Comparison of ENCODE assay signal across 20 cellular contexts in the genomic region with DNA sequence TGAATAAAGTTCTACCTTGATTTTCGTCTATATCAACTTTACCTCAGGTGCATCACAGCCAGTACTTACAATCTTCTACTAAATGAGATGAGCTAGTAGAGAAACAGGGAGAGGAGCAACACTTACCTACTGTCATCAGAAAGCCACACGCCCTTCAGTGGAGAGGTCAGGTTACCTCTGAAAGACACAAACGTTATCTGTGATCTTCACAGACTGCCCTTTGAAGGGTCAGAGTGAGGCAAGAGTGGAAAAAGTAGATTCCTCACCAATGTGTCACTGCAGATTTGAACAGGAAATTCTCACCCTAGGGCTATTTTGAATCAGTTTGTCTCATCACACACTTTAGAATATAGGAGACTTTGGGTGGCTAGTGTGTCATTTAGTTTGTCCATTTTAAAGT. TPM values are rescaled to one million over a fixed set of nuclear protein-coding genes. Genes with fewer than 3 reads are reported as not detected.
DNase-seq lines count a peak whose midpoint lies in the region; ATAC-seq, FAIRE-seq and TF ChIP-seq lines count a peak whose summit lies in the region.
"Not testable (repeated sequence)": the region's sequence is repeated elsewhere in the genome, so short reads cannot be mapped to it uniquely, and the experiment has no call there.
"Had no signal": no experiment of that assay in that cellular context is flagged by ENCODE, and none has a peak within 500 bp of the region (broad histone marks: within the 10 kb centered on the region; RNA-seq: fewer than 3 reads in every experiment).

No MANE protein-coding gene starts in this region.

- H3K4me1 Mint-ChIP-seq in Caco-2 (ENCODE audit: low read depth, unreplicated experiment); activated CD8-positive, alpha-beta memory T cell treated with anti-CD3 and anti-CD28 coated beads, Interleukin-2, amount 10 ng/mL, durations not matched to agents 7 days and 5 days; effector memory CD8-positive, alpha-beta T cell (ENCODE audit: low read depth in 2 of 2): not testable (repeated sequence)
- H3K4me1 Mint-ChIP-seq in activated naive CD8-positive, alpha-beta T cell treated with anti-CD3 and anti-CD28 coated beads, Interleukin-2, amount 50 U/mL, for 24 hours = peaks cover 13% of the 10 kb centered on the region

- not testable (repeated sequence) for H2AFZ ChIP-seq in HCT116 (ENCODE audit: low read depth, low read length, poor library complexity, severe bottlenecking); HepG2 (ENCODE audit: low read length)

- not testable (repeated sequence) for TF ChIP-seq POLR2A in HCT116 (IDR thresholded peaks at IDR 0.05; ENCODE audit: borderline replicate concordance, extremely low read depth, insufficient read depth, insufficient read length); HepG2 (IDR thresholded peaks at IDR 0.05; ENCODE audit: insufficient read depth in 1 of 2, low read depth in 2 of 2, low read length in 2 of 2)

- FAIRE-seq in RCC 7860 (lab: Jason Lieb, UNC) = peak; percentile 99
- FAIRE-seq in HepG2 (lab: Jason Lieb, UNC) = not testable (repeated sequence)

- H3K79me2 ChIP-seq in HCT116 (ENCODE audit: insufficient read depth, low read length); HepG2 (ENCODE audit: insufficient read depth, low read length): not testable (repeated sequence)

- H3K4me3 ChIP-seq in Caco-2 (ENCODE audit: low read depth, low read length); HCT116 (replicated peaks in 1 of 2; ENCODE audit: low read depth in 1 of 2, low read length in 2 of 2); HepG2 (replicated peaks in 1 of 3; ENCODE audit: insufficient read depth in 1 of 3, low read depth in 2 of 3, low read length in 3 of 3): not testable (repeated sequence)

- WGBS in HepG2 (ENCODE audit: low lambda C conversion rate) = 0% methylated on average over 1 of the region's 3 CpGs

- H3K9me2 ChIP-seq in HCT116 (ENCODE audit: insufficient read depth) = not testable (repeated sequence)

- CTCF ChIA-PET in Caco-2 (lab: Charles Lee); HCT116 (lab: Charles Lee); activated CD8-positive, alpha-beta memory T cell treated with anti-CD3 and anti-CD28 coated beads, Interleukin-2, amount 10 ng/mL, durations not matched to agents 7 days and 5 days (lab: Charles Lee); HepG2 (lab: Yijun Ruan, JAX; ENCODE audit: low intra/inter-chr PET ratio, low total read pairs): not testable (repeated sequence)

- ATAC-seq in HCT116 (peak; percentile 85), HepG2 (peak; percentile 91)
- peak; percentile 70 for ATAC-seq in activated CD8-positive, alpha-beta memory T cell treated with anti-CD3 and anti-CD28 coated beads, Interleukin-2, amount 10 ng/mL, durations not matched to agents 7 days and 5 days
- peak; percentile 99 for ATAC-seq in activated naive CD8-positive, alpha-beta T cell treated with anti-CD3 and anti-CD28 coated beads, Interleukin-2, amount 50 U/mL, for 24 hours
- peak; percentile 58 for ATAC-seq in effector memory CD8-positive, alpha-beta T cell (replicated peaks)
- ATAC-seq in stimulated activated naive CD8-positive, alpha-beta T cell treated with anti-CD3 and anti-CD28 coated beads, Interleukin-15, Interleukin-2, amounts not matched to agents 100 U/mL and 50 U/mL, for 24 hours = peak; percentile 99

- RAD21 ChIA-PET in HCT116 (lab: Charles Lee; ENCODE audit: low non-redundant PET in 1 of 2, low total read pairs in 2 of 2, uncharacterized antibody in 2 of 2, unreplicated experiment in 2 of 2) = not testable (repeated sequence)

- not testable (repeated sequence) for BruUV-seq in Caco-2 (replicated peaks; lab: Mats Ljungman, UMichigan); HCT116 (replicated peaks; lab: Mats Ljungman, UMichigan); HepG2 (replicated peaks; lab: Mats Ljungman, UMichigan)

- H3K27me3 ChIP-seq in Caco-2 (replicated peaks; ENCODE audit: control insufficient read depth, insufficient read depth, low read length); HCT116 (ENCODE audit: insufficient read depth, low read length); HepG2 (ENCODE audit: control insufficient read depth in 1 of 2, insufficient read depth in 2 of 2, low read length in 2 of 2): not testable (repeated sequence)

- not testable (repeated sequence) for TF ChIP-seq RAD21 in HCT116 (IDR thresholded peaks at IDR 0.05; ENCODE audit: low read depth); HepG2 (CRISPR knock-in tag; IDR thresholded peaks at IDR 0.05)

- H3K27ac Mint-ChIP-seq in Caco-2 (ENCODE audit: unreplicated experiment); activated CD8-positive, alpha-beta memory T cell treated with anti-CD3 and anti-CD28 coated beads, Interleukin-2, amount 10 ng/mL, durations not matched to agents 7 days and 5 days; activated naive CD8-positive, alpha-beta T cell treated with anti-CD3 and anti-CD28 coated beads, Interleukin-2, amount 50 U/mL, for 24 hours; effector memory CD8-positive, alpha-beta T cell: not testable (repeated sequence)

- H3K27me3 Mint-ChIP-seq in Caco-2 (ENCODE audit: insufficient read depth, unreplicated experiment); activated CD8-positive, alpha-beta memory T cell treated with anti-CD3 and anti-CD28 coated beads, Interleukin-2, amount 10 ng/mL, durations not matched to agents 7 days and 5 days; activated naive CD8-positive, alpha-beta T cell treated with anti-CD3 and anti-CD28 coated beads, Interleukin-2, amount 50 U/mL, for 24 hours; effector memory CD8-positive, alpha-beta T cell: not testable (repeated sequence)

- not testable (repeated sequence) for H3K9ac ChIP-seq in HCT116 (ENCODE audit: low read length); HepG2 (ENCODE audit: insufficient read depth, low read depth, low read length)

- POLR2A ChIA-PET in Caco-2 (lab: Charles Lee); HCT116 (lab: Charles Lee); HepG2 (lab: Yijun Ruan, JAX): not testable (repeated sequence)

- in situ Hi-C loops in HepG2 (cut with HindIII; ENCODE audit: extremely low pct_ligation_motif_present, low pct_unique_long_range_greater_than_20kb) = not testable (repeated sequence)

- DNase-seq in Caco-2 = peak; percentile 67 to 72
- not testable (repeated sequence) for DNase-seq in HCT116 (ENCODE audit: low read depth, low spot score); RCC 7860 (ENCODE audit: low spot score); activated CD8-positive, alpha-beta memory T cell treated with anti-CD3 and anti-CD28 coated beads, Interleukin-2, amount 10 ng/mL, durations not matched to agents 7 days and 5 days; activated naive CD8-positive, alpha-beta T cell treated with anti-CD3 and anti-CD28 coated beads, Interleukin-2, amount 50 U/mL, for 24 hours; effector memory CD8-positive, alpha-beta T cell; HepG2 (ENCODE audit: low spot score); stimulated activated naive CD8-positive, alpha-beta T cell treated with anti-CD3 and anti-CD28 coated beads, Interleukin-15, Interleukin-2, amounts not matched to agents 100 U/mL and 50 U/mL, for 24 hours

- not testable (repeated sequence) for H3K4me1 ChIP-seq in Caco-2; HCT116 (ENCODE audit: control insufficient read depth in 1 of 2, insufficient read depth in 2 of 2, low read length in 2 of 2); HepG2 (ENCODE audit: insufficient read depth, low read length)

- not testable (repeated sequence) for H4K20me1 ChIP-seq in HCT116 (ENCODE audit: insufficient read depth); HepG2 (ENCODE audit: insufficient read depth, low read length)

- not testable (repeated sequence) for H3K36me3 Mint-ChIP-seq in Caco-2 (ENCODE audit: insufficient read depth, unreplicated experiment); activated CD8-positive, alpha-beta memory T cell treated with anti-CD3 and anti-CD28 coated beads, Interleukin-2, amount 10 ng/mL, durations not matched to agents 7 days and 5 days; activated naive CD8-positive, alpha-beta T cell treated with anti-CD3 and anti-CD28 coated beads, Interleukin-2, amount 50 U/mL, for 24 hours (ENCODE audit: low read depth); effector memory CD8-positive, alpha-beta T cell (ENCODE audit: insufficient read depth)

- H3K4me2 ChIP-seq in HCT116 (ENCODE audit: low read length) = peak overlapping the region; percentile 32
- H3K4me2 ChIP-seq in HepG2 (ENCODE audit: low read depth, low read length) = not testable (repeated sequence)

- TF ChIP-seq EP300 in HepG2 (IDR thresholded peaks at IDR 0.05; ENCODE audit: low read depth in 2 of 2, low read length in 2 of 2) = 0 out of 4 replicates have a peak, but pooled peaks of 1 of the 2 experiments have one; percentile 10
- not testable (repeated sequence) for TF ChIP-seq EP300 in HepG2 (CRISPR knock-in tag; IDR thresholded peaks at IDR 0.05; ENCODE audit: borderline replicate concordance)

- intact Hi-C loops in Caco-2 (cut with micrococcal nuclease; ENCODE audit: unreplicated experiment); HCT116 (cut with micrococcal nuclease); HepG2 (cut with micrococcal nuclease; ENCODE audit: unreplicated experiment): not testable (repeated sequence)

- not testable (repeated sequence) for H3K27ac ChIP-seq in HCT116 (ENCODE audit: low read depth, low read length); HepG2 (ENCODE audit: extremely low read length, insufficient read depth, low read length)

- H3K4me3 Mint-ChIP-seq in Caco-2 (ENCODE audit: unreplicated experiment); activated CD8-positive, alpha-beta memory T cell treated with anti-CD3 and anti-CD28 coated beads, Interleukin-2, amount 10 ng/mL, durations not matched to agents 7 days and 5 days; activated naive CD8-positive, alpha-beta T cell treated with anti-CD3 and anti-CD28 coated beads, Interleukin-2, amount 50 U/mL, for 24 hours; effector memory CD8-positive, alpha-beta T cell: not testable (repeated sequence)

- H3K36me3 ChIP-seq in Caco-2 (ENCODE audit: control insufficient read depth, insufficient read depth, low read length); HCT116 (ENCODE audit: control insufficient read depth in 1 of 2, insufficient read depth in 2 of 2, low read length in 2 of 2); HepG2 (replicated peaks in 1 of 2; ENCODE audit: control insufficient read depth in 1 of 2, insufficient read depth in 2 of 2, low read length in 2 of 2): not testable (repeated sequence)

- H3K9me3 Mint-ChIP-seq in Caco-2 (ENCODE audit: unreplicated experiment); activated CD8-positive, alpha-beta memory T cell treated with anti-CD3 and anti-CD28 coated beads, Interleukin-2, amount 10 ng/mL, durations not matched to agents 7 days and 5 days (ENCODE audit: low read depth); activated naive CD8-positive, alpha-beta T cell treated with anti-CD3 and anti-CD28 coated beads, Interleukin-2, amount 50 U/mL, for 24 hours; effector memory CD8-positive, alpha-beta T cell: not testable (repeated sequence)

- not testable (repeated sequence) for H3K9me3 ChIP-seq in Caco-2; HCT116 (ENCODE audit: control insufficient read depth in 1 of 2, insufficient read depth in 1 of 2, low read depth in 1 of 2, low read length in 2 of 2); HepG2 (ENCODE audit: low read length)

- TF ChIP-seq CTCF in Caco-2 (IDR thresholded peaks at IDR 0.05; ENCODE audit: insufficient read depth in 1 of 2, low read depth in 1 of 2, low read length in 1 of 2, severe bottlenecking in 1 of 2, unreplicated experiment in 1 of 2); HCT116 (IDR thresholded peaks at IDR 0.05 in 2 of 3, conservative IDR thresholded peaks at IDR 0.05 in 1 of 3; ENCODE audit: borderline replicate concordance in 1 of 3, insufficient read depth in 1 of 3, low read depth in 2 of 3, low read length in 2 of 3); HepG2 (CRISPR knock-in tag; IDR thresholded peaks at IDR 0.05): not testable (repeated sequence)

RNA-seq across cellular contexts. Expression of a gene that starts 1.8 kb away (rescaled TPM):
- total RNA-seq in Caco-2 (2022) (not detected in 2 replicates), HCT116 (2021; ENCODE audit: unreplicated experiment) (1.8 TPM), HepG2 (2016; rRNA removed; fragmentation: Illumina TruSeq; extraction: Trizol) (not detected in 2 replicates)
- polyA plus RNA-seq in HCT116 (2012) = 0.77 and 1.4 TPM in 2 replicates
- 1 to 10 TPM; 6.2 to 9.9 TPM for total RNA-seq in activated CD8-positive, alpha-beta memory T cell treated with anti-CD3 and anti-CD28 coated beads, Interleukin-2, amount 10 ng/mL, durations not matched to agents 7 days and 5 days
- not detected in 2 replicates for total RNA-seq in HepG2 (2016; cell fraction: cytosol; rRNA removed; fragmentation: Illumina TruSeq; extraction: Trizol; ENCODE audit: low read depth)
- not detected in 2 replicates for total RNA-seq in HepG2 (2016; cell fraction: insoluble cytoplasmic fraction; rRNA removed; fragmentation: Illumina TruSeq; extraction: Trizol)
- not detected in 2 replicates for total RNA-seq in HepG2 (2016; cell fraction: membrane; rRNA removed; fragmentation: Illumina TruSeq; extraction: Trizol)
- total RNA-seq in HepG2 (2016; cell fraction: nucleus; rRNA removed; fragmentation: Illumina TruSeq; extraction: Trizol) = not detected in 2 replicates
- not detected in 2 replicates for polyA plus RNA-seq in HepG2 (2011; rRNA removed)
- polyA plus RNA-seq in HepG2 (2011; cell fraction: cytosol; rRNA removed) = not detected in 2 replicates
- not detected in 2 replicates for polyA plus RNA-seq in HepG2 (2011; cell fraction: nucleus; rRNA removed)
- not detected in 2 replicates for polyA plus RNA-seq in HepG2 (2012)
- polyA plus RNA-seq in HepG2 (2016; cell fraction: cytosol; fragmentation: Illumina TruSeq; extraction: Trizol; ENCODE audit: low read depth) = not detected in 2 replicates
- not detected in 2 replicates for polyA plus RNA-seq in HepG2 (2016; cell fraction: insoluble cytoplasmic fraction; fragmentation: Illumina TruSeq; extraction: Trizol; ENCODE audit: low read depth)
- not detected in 2 replicates for polyA plus RNA-seq in HepG2 (2016; cell fraction: membrane; fragmentation: Illumina TruSeq; extraction: Trizol; ENCODE audit: low read depth)
- not detected in 2 replicates for polyA plus RNA-seq in HepG2 (2016; cell fraction: nucleus; fragmentation: Illumina TruSeq; extraction: Trizol; ENCODE audit: insufficient read depth, low read depth)
- polyA minus RNA-seq in HepG2 (2011; rRNA and poly(A)+ RNA removed; ENCODE audit: low replicate concordance) = 5.8 TPM in 1 of 2 replicates, not detected in the other
- polyA minus RNA-seq in HepG2 (2011; cell fraction: cytosol; rRNA and poly(A)+ RNA removed) = not detected in 2 replicates
- polyA minus RNA-seq in HepG2 (2011; cell fraction: nucleus; rRNA and poly(A)+ RNA removed) = not detected in 2 replicates
- total RNA-seq: A172; CD4-positive, CD25-positive, alpha-beta regulatory T cell; Daoy; G401; Right ventricle myocardium superior; SJSA1 had no signal
- polyA plus RNA-seq: AG04450; CD4-positive, CD25-positive, alpha-beta regulatory T cell had no signal

RNA-seq across cellular contexts. Expression of a gene that starts 12.6 kb away (rescaled TPM):
- total RNA-seq in Caco-2 (2022) (not detected in 2 replicates), HCT116 (2021; ENCODE audit: unreplicated experiment) (2.1 TPM), HepG2 (2016; rRNA removed; fragmentation: Illumina TruSeq; extraction: Trizol) (not detected in 2 replicates)
- 0.37 and 0.91 TPM in 2 replicates for polyA plus RNA-seq in HCT116 (2012)
- 10 to 100 TPM; 29.2 to 33.7 TPM for total RNA-seq in activated CD8-positive, alpha-beta memory T cell treated with anti-CD3 and anti-CD28 coated beads, Interleukin-2, amount 10 ng/mL, durations not matched to agents 7 days and 5 days
- not detected in 2 replicates for total RNA-seq in HepG2 (2016; cell fraction: cytosol; rRNA removed; fragmentation: Illumina TruSeq; extraction: Trizol; ENCODE audit: low read depth)
- total RNA-seq in HepG2 (2016; cell fraction: insoluble cytoplasmic fraction; rRNA removed; fragmentation: Illumina TruSeq; extraction: Trizol) = not detected in 2 replicates
- not detected in 2 replicates for total RNA-seq in HepG2 (2016; cell fraction: membrane; rRNA removed; fragmentation: Illumina TruSeq; extraction: Trizol)
- not detected in 2 replicates for total RNA-seq in HepG2 (2016; cell fraction: nucleus; rRNA removed; fragmentation: Illumina TruSeq; extraction: Trizol)
- polyA plus RNA-seq in HepG2 (2011; rRNA removed) = 0.09 TPM in 1 of 2 replicates, not detected in the other
- not detected in 2 replicates for polyA plus RNA-seq in HepG2 (2011; cell fraction: cytosol; rRNA removed)
- 0.19 TPM in 1 of 2 replicates, not detected in the other for polyA plus RNA-seq in HepG2 (2011; cell fraction: nucleus; rRNA removed)
- not detected in 2 replicates for polyA plus RNA-seq in HepG2 (2012)
- not detected in 2 replicates for polyA plus RNA-seq in HepG2 (2016; cell fraction: cytosol; fragmentation: Illumina TruSeq; extraction: Trizol; ENCODE audit: low read depth)
- polyA plus RNA-seq in HepG2 (2016; cell fraction: insoluble cytoplasmic fraction; fragmentation: Illumina TruSeq; extraction: Trizol; ENCODE audit: low read depth) = not detected in 2 replicates
- polyA plus RNA-seq in HepG2 (2016; cell fraction: membrane; fragmentation: Illumina TruSeq; extraction: Trizol; ENCODE audit: low read depth) = not detected in 2 replicates
- polyA plus RNA-seq in HepG2 (2016; cell fraction: nucleus; fragmentation: Illumina TruSeq; extraction: Trizol; ENCODE audit: insufficient read depth, low read depth) = not detected in 2 replicates
- polyA minus RNA-seq in HepG2 (2011; rRNA and poly(A)+ RNA removed; ENCODE audit: low replicate concordance) = 3.4 TPM in 1 of 2 replicates, not detected in the other
- polyA minus RNA-seq in HepG2 (2011; cell fraction: cytosol; rRNA and poly(A)+ RNA removed) = not detected in 2 replicates
- 0.50 and 0.90 TPM in 2 replicates for polyA minus RNA-seq in HepG2 (2011; cell fraction: nucleus; rRNA and poly(A)+ RNA removed)
- total RNA-seq: A172; CD4-positive, CD25-positive, alpha-beta regulatory T cell; Daoy; G401; H4; HT-29; LHCN-M2; Right ventricle myocardium superior; RPMI7951; SJSA1 had no signal
- polyA plus RNA-seq: AG04450; CD4-positive, CD25-positive, alpha-beta regulatory T cell had no signal

RNA-seq across cellular contexts. Expression of a gene that starts 13.7 kb away (rescaled TPM):
- total RNA-seq in Caco-2 (2022) = not detected in 2 replicates
- 7.5 TPM for total RNA-seq in HCT116 (2021; ENCODE audit: unreplicated experiment)
- polyA plus RNA-seq in HCT116 (2012) = 3.2 and 6.6 TPM in 2 replicates
- 10 to 100 TPM in 1 of 2 experiments, 1 to 10 TPM in 1; 6.8 to 23.4 TPM for total RNA-seq in activated CD8-positive, alpha-beta memory T cell treated with anti-CD3 and anti-CD28 coated beads, Interleukin-2, amount 10 ng/mL, durations not matched to agents 7 days and 5 days
- 0.20 TPM in 1 of 2 replicates, not detected in the other for total RNA-seq in HepG2 (2016; rRNA removed; fragmentation: Illumina TruSeq; extraction: Trizol)
- total RNA-seq in HepG2 (2016; cell fraction: cytosol; rRNA removed; fragmentation: Illumina TruSeq; extraction: Trizol; ENCODE audit: low read depth) = not detected in 2 replicates
- 0.28 and 0.33 TPM in 2 replicates for total RNA-seq in HepG2 (2016; cell fraction: insoluble cytoplasmic fraction; rRNA removed; fragmentation: Illumina TruSeq; extraction: Trizol)
- not detected in 2 replicates for total RNA-seq in HepG2 (2016; cell fraction: membrane; rRNA removed; fragmentation: Illumina TruSeq; extraction: Trizol)
- 0.37 TPM in 1 of 2 replicates, not detected in the other for total RNA-seq in HepG2 (2016; cell fraction: nucleus; rRNA removed; fragmentation: Illumina TruSeq; extraction: Trizol)
- polyA plus RNA-seq in HepG2 (2011; rRNA removed) = 0.22 and 0.49 TPM in 2 replicates
- 0.07 and 0.21 TPM in 2 replicates for polyA plus RNA-seq in HepG2 (2011; cell fraction: cytosol; rRNA removed)
- polyA plus RNA-seq in HepG2 (2011; cell fraction: nucleus; rRNA removed) = 0.48 TPM in 1 of 2 replicates, not detected in the other
- not detected in 2 replicates for polyA plus RNA-seq in HepG2 (2012)
- 0.23 and 0.32 TPM in 2 replicates for polyA plus RNA-seq in HepG2 (2016; cell fraction: cytosol; fragmentation: Illumina TruSeq; extraction: Trizol; ENCODE audit: low read depth)
- polyA plus RNA-seq in HepG2 (2016; cell fraction: insoluble cytoplasmic fraction; fragmentation: Illumina TruSeq; extraction: Trizol; ENCODE audit: low read depth) = 0.66 TPM in 1 of 2 replicates, not detected in the other
- polyA plus RNA-seq in HepG2 (2016; cell fraction: membrane; fragmentation: Illumina TruSeq; extraction: Trizol; ENCODE audit: low read depth) = not detected in 2 replicates
- not detected in 2 replicates for polyA plus RNA-seq in HepG2 (2016; cell fraction: nucleus; fragmentation: Illumina TruSeq; extraction: Trizol; ENCODE audit: insufficient read depth, low read depth)
- polyA minus RNA-seq in HepG2 (2011; rRNA and poly(A)+ RNA removed; ENCODE audit: low replicate concordance) = 0.68 and 15.1 TPM in 2 replicates
- polyA minus RNA-seq in HepG2 (2011; cell fraction: cytosol; rRNA and poly(A)+ RNA removed) = 1.2 and 1.7 TPM in 2 replicates
- polyA minus RNA-seq in HepG2 (2011; cell fraction: nucleus; rRNA and poly(A)+ RNA removed) = 1.1 and 2.6 TPM in 2 replicates
- total RNA-seq: A172; CD4-positive, CD25-positive, alpha-beta regulatory T cell; G401; Right ventricle myocardium superior; SJSA1 had no signal
- polyA plus RNA-seq: AG04450; CD4-positive, CD25-positive, alpha-beta regulatory T cell had no signal

RNA-seq across cellular contexts. Expression of a gene that starts 31.0 kb away (rescaled TPM):
- total RNA-seq in Caco-2 (2022) (not detected in 2 replicates), HCT116 (2021; ENCODE audit: unreplicated experiment) (not detected), HepG2 (2016; rRNA removed; fragmentation: Illumina TruSeq; extraction: Trizol) (not detected in 2 replicates)
- not detected in 2 replicates for polyA plus RNA-seq in HCT116 (2012)
- 10 to 100 TPM; 15.9 to 17.8 TPM for total RNA-seq in activated CD8-positive, alpha-beta memory T cell treated with anti-CD3 and anti-CD28 coated beads, Interleukin-2, amount 10 ng/mL, durations not matched to agents 7 days and 5 days
- not detected in 2 replicates for total RNA-seq in HepG2 (2016; cell fraction: cytosol; rRNA removed; fragmentation: Illumina TruSeq; extraction: Trizol; ENCODE audit: low read depth)
- not detected in 2 replicates for total RNA-seq in HepG2 (2016; cell fraction: insoluble cytoplasmic fraction; rRNA removed; fragmentation: Illumina TruSeq; extraction: Trizol)
- not detected in 2 replicates for total RNA-seq in HepG2 (2016; cell fraction: membrane; rRNA removed; fragmentation: Illumina TruSeq; extraction: Trizol)
- total RNA-seq in HepG2 (2016; cell fraction: nucleus; rRNA removed; fragmentation: Illumina TruSeq; extraction: Trizol) = not detected in 2 replicates
- not detected in 2 replicates for polyA plus RNA-seq in HepG2 (2011; rRNA removed)
- polyA plus RNA-seq in HepG2 (2011; cell fraction: cytosol; rRNA removed) = not detected in 2 replicates
- not detected in 2 replicates for polyA plus RNA-seq in HepG2 (2011; cell fraction: nucleus; rRNA removed)
- not detected in 2 replicates for polyA plus RNA-seq in HepG2 (2012)
- polyA plus RNA-seq in HepG2 (2016; cell fraction: cytosol; fragmentation: Illumina TruSeq; extraction: Trizol; ENCODE audit: low read depth) = not detected in 2 replicates
- polyA plus RNA-seq in HepG2 (2016; cell fraction: insoluble cytoplasmic fraction; fragmentation: Illumina TruSeq; extraction: Trizol; ENCODE audit: low read depth) = not detected in 2 replicates
- not detected in 2 replicates for polyA plus RNA-seq in HepG2 (2016; cell fraction: membrane; fragmentation: Illumina TruSeq; extraction: Trizol; ENCODE audit: low read depth)
- polyA plus RNA-seq in HepG2 (2016; cell fraction: nucleus; fragmentation: Illumina TruSeq; extraction: Trizol; ENCODE audit: insufficient read depth, low read depth) = not detected in 2 replicates
- polyA minus RNA-seq in HepG2 (2011; rRNA and poly(A)+ RNA removed; ENCODE audit: low replicate concordance) = 0.28 TPM in 1 of 2 replicates, not detected in the other
- not detected in 2 replicates for polyA minus RNA-seq in HepG2 (2011; cell fraction: cytosol; rRNA and poly(A)+ RNA removed)
- not detected in 2 replicates for polyA minus RNA-seq in HepG2 (2011; cell fraction: nucleus; rRNA and poly(A)+ RNA removed)
- total RNA-seq: A172; CD4-positive, CD25-positive, alpha-beta regulatory T cell; Daoy; G401; H4; HT-29; LHCN-M2; MCF 10A; Right ventricle myocardium superior; RPMI7951; SJSA1 had no signal
- polyA plus RNA-seq: AG04450 had no signal

RNA-seq across cellular contexts. Expression of a gene that starts 32.3 kb away (rescaled TPM):
- total RNA-seq in Caco-2 (2022) = 0.18 and 0.28 TPM in 2 replicates
- total RNA-seq in HCT116 (2021; ENCODE audit: unreplicated experiment) = 2.3 TPM
- 2.2 and 3.7 TPM in 2 replicates for polyA plus RNA-seq in HCT116 (2012)
- total RNA-seq in activated CD8-positive, alpha-beta memory T cell treated with anti-CD3 and anti-CD28 coated beads, Interleukin-2, amount 10 ng/mL, durations not matched to agents 7 days and 5 days = 100 to 1,000 TPM; 135 to 195 TPM
- total RNA-seq in HepG2 (2016; rRNA removed; fragmentation: Illumina TruSeq; extraction: Trizol) = not detected in 2 replicates
- total RNA-seq in HepG2 (2016; cell fraction: cytosol; rRNA removed; fragmentation: Illumina TruSeq; extraction: Trizol; ENCODE audit: low read depth) = not detected in 2 replicates
- total RNA-seq in HepG2 (2016; cell fraction: insoluble cytoplasmic fraction; rRNA removed; fragmentation: Illumina TruSeq; extraction: Trizol) = not detected in 2 replicates
- not detected in 2 replicates for total RNA-seq in HepG2 (2016; cell fraction: membrane; rRNA removed; fragmentation: Illumina TruSeq; extraction: Trizol)
- total RNA-seq in HepG2 (2016; cell fraction: nucleus; rRNA removed; fragmentation: Illumina TruSeq; extraction: Trizol) = not detected in 2 replicates
- polyA plus RNA-seq in HepG2 (2011; rRNA removed) = 0.07 TPM in 1 of 2 replicates, not detected in the other
- 0.04 TPM in 1 of 2 replicates, not detected in the other for polyA plus RNA-seq in HepG2 (2011; cell fraction: cytosol; rRNA removed)
- polyA plus RNA-seq in HepG2 (2011; cell fraction: nucleus; rRNA removed) = 0.13 and 0.29 TPM in 2 replicates
- polyA plus RNA-seq in HepG2 (2012) = 0.09 TPM in 1 of 2 replicates, not detected in the other
- not detected in 2 replicates for polyA plus RNA-seq in HepG2 (2016; cell fraction: cytosol; fragmentation: Illumina TruSeq; extraction: Trizol; ENCODE audit: low read depth)
- not detected in 2 replicates for polyA plus RNA-seq in HepG2 (2016; cell fraction: insoluble cytoplasmic fraction; fragmentation: Illumina TruSeq; extraction: Trizol; ENCODE audit: low read depth)
- not detected in 2 replicates for polyA plus RNA-seq in HepG2 (2016; cell fraction: membrane; fragmentation: Illumina TruSeq; extraction: Trizol; ENCODE audit: low read depth)
- not detected in 2 replicates for polyA plus RNA-seq in HepG2 (2016; cell fraction: nucleus; fragmentation: Illumina TruSeq; extraction: Trizol; ENCODE audit: insufficient read depth, low read depth)
- 72.8 TPM in 1 of 2 replicates, not detected in the other for polyA minus RNA-seq in HepG2 (2011; rRNA and poly(A)+ RNA removed; ENCODE audit: low replicate concordance)
- not detected in 2 replicates for polyA minus RNA-seq in HepG2 (2011; cell fraction: cytosol; rRNA and poly(A)+ RNA removed)
- polyA minus RNA-seq in HepG2 (2011; cell fraction: nucleus; rRNA and poly(A)+ RNA removed) = not detected in 2 replicates
- total RNA-seq: A172, Daoy, G401, H4, RPMI7951, SJSA1 had no signal
- polyA plus RNA-seq: AG04450 had no signal
